In genomic region chr12:105204916-105205315, GRCh38 we compare ENCODE assay signal across 11 cellular contexts. TPM values are rescaled to one million over a fixed set of nuclear protein-coding genes. Genes with fewer than 3 reads are reported as not detected.
DNase-seq lines count a peak whose midpoint lies in the region; ATAC-seq and TF ChIP-seq lines count a peak whose summit lies in the region.
"Had no signal": no experiment of that assay in that cellular context is flagged by ENCODE, and none has a peak within 500 bp of the region (broad histone marks: within the 10 kb centered on the region; RNA-seq: fewer than 3 reads in every experiment).

No MANE protein-coding gene starts in this region.

- H3K4me3 ChIP-seq in adrenal gland: no peak overlapping the region

- no peaks in the 10 kb centered on the region for H3K27me3 ChIP-seq in adrenal gland

- peaks cover 0 to 68% of the 10 kb centered on the region in 2 donors for H3K36me3 ChIP-seq in adrenal gland (replicated peaks in 1 of 2)

- no peak for ATAC-seq in GM21529 (IDR thresholded peaks at IDR 0.05; ENCODE audit: unreplicated experiment)
- no peak for ATAC-seq in HG03457 (IDR thresholded peaks at IDR 0.05; ENCODE audit: unreplicated experiment)

- H3K27ac ChIP-seq in adrenal gland: peak overlapping the region; percentile 59 to 92 (median 79)

- DNase-seq in stimulated activated naive CD4-positive, alpha-beta T cell treated with Interleukin-2 at 50 U/mL for 16 hours (lab: John Stamatoyannopoulos, UW): peak; percentile 8
- DNase-seq in stimulated activated naive CD4-positive, alpha-beta T cell (lab: John Stamatoyannopoulos, UW): no peak
- DNase-seq in adrenal gland (peak; percentile 84 to 95 (median 92)), kidney tubule cell (ENCODE audit: low spot score) (peak; percentile 75), posterior vena cava (ENCODE audit: low spot score) (no peak), pons (ENCODE audit: low spot score) (no peak)
- DNase-seq: CD4-positive, alpha-beta memory T cell; NCI-H2081 treated with DMSO at 0.1 percent for 48 hours; retina had no signal

- 41 to 53% (median 49%) methylated on average over 6 of the region's 6 CpGs for WGBS in adrenal gland, 4 donors

- intact Hi-C loops in adrenal gland (cut with DNase I) (no loop called here), posterior vena cava (cut with DNase I) (no loop called here)

- TF ChIP-seq POLR2A in adrenal gland (IDR thresholded peaks at IDR 0.05): peak in 1 of 2 donors; percentile 76

- H3K9me3 ChIP-seq in adrenal gland (replicated peaks in 1 of 3): no peaks in the 10 kb centered on the region

- TF ChIP-seq CTCF in adrenal gland (IDR thresholded peaks at IDR 0.05): no peak

- H3K4me1 ChIP-seq in adrenal gland (replicated peaks in 1 of 2): peaks cover 4 to 25% of the 10 kb centered on the region in 2 donors

RNA-seq across cellular contexts. Expression of gene APPL2, which starts 31.1 kb away (rescaled TPM):
- total RNA-seq in adrenal gland (100 to 1,000 TPM in 2 of 8 donors, 10 to 100 TPM in 6; 46.4 to 122 (median 60.4) TPM), posterior vena cava (10 to 100 TPM; 40.3 to 41.2 TPM)
- polyA plus RNA-seq in adrenal gland: 10 to 100 TPM; 15.9 to 48.3 (median 17.2) TPM

Comparison
In these comparisons a context has a peak if more than half of its experiments do, and no peak if none do; other contexts are left out.
1. DNase-seq: peak in stimulated activated naive CD4-positive, alpha-beta T cell treated with Interleukin-2 at 50 U/mL for 16 hours (single experiment), adrenal gland (7 of 7) and kidney tubule cell (single experiment); none in stimulated activated naive CD4-positive, alpha-beta T cell (0 of 6), posterior vena cava (single experiment) and pons (single experiment).